In the genomic region with DNA sequence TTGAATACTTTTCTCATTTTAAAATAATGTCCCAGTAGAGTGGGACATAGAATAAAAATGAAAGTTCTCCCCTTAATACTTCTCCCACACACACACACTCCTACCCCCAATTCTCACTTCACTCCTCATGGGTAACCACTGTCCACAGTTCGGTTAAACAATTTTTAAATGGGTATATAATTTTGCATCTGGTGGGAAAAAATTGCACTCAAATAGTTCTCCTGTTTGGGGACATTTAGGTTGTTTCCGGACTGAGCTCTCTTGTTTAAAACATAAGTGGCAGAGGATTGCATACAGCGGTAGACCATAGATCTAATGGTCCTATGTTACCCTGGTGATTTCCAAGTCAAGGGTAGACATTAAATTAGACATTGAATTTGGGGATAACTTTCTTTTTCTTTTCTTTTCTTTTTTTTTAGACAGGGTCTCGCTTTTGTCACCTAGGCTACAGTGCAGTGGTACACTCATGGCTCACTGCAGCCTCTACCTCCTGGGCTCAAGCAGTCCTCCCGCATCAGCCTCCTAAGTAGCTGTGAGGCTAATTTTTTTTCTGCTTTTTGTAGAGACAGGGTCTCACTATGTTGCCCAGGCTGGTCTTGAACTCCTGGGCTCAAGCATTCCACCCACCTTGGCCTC, we compare ENCODE assay signal across 24 cellular contexts.
DNase-seq lines count a peak whose midpoint lies in the region; ATAC-seq and TF ChIP-seq lines count a peak whose summit lies in the region.
"Had no signal": no experiment of that assay in that cellular context is flagged by ENCODE, and none has a peak within 500 bp of the region (broad histone marks: within the 10 kb centered on the region; RNA-seq: fewer than 3 reads in every experiment).

No MANE protein-coding gene starts in this region.

- no peak overlapping the region for H3K9ac ChIP-seq in colonic mucosa (ENCODE audit: low read depth in 2 of 2, low read length in 2 of 2)

- H3K4me1 ChIP-seq in colonic mucosa = no peaks in the 10 kb centered on the region
- H3K4me1 ChIP-seq: body of pancreas, right lobe of liver, uterus had no signal

- TF ChIP-seq CTCF in colonic mucosa (IDR thresholded peaks at IDR 0.05) = no peak

- DNase-seq in activated CD8-positive, alpha-beta T cell treated with anti-CD3 and anti-CD28 coated beads, Interleukin-2, amount 10 ng/mL, durations not matched to agents 7 days and 5 days = no peak
- DNase-seq in posterior vena cava (ENCODE audit: low spot score) = peak; percentile 13
- DNase-seq in colonic mucosa = no peak
- DNase-seq: activated CD4-positive, alpha-beta memory T cell treated with anti-CD3 and anti-CD28 coated beads, Interleukin-2, amount 10 ng/mL, durations not matched to agents 7 days and 5 days; activated effector memory CD4-positive, alpha-beta T cell treated with anti-CD3 and anti-CD28 coated beads, Interleukin-2, amount 50 U/mL, for 16 hours; body of pancreas; gastrocnemius medialis; hippocampal formation; left colon; NCI-H1105; NCI-H187 treated with DMSO at 0.1 percent for 48 hours; NCI-H526 treated with DMSO at 0.1 percent for 48 hours; posterior cingulate gyrus; right lobe of liver; SHP77 treated with DMSO at 0.1 percent for 48 hours; stimulated activated CD4-positive, alpha-beta T cell treated with anti-CD3 and anti-CD28 coated beads, Interleukin-2, amount 100 ng/mL, for 48 hours; uterus had no signal

- H3K27ac Mint-ChIP-seq in activated CD8-positive, alpha-beta T cell treated with anti-CD3 and anti-CD28 coated beads, Interleukin-2, amount 10 ng/mL, durations not matched to agents 7 days and 5 days = peak overlapping the region; percentile 10
- H3K27ac Mint-ChIP-seq: activated CD4-positive, alpha-beta memory T cell treated with anti-CD3 and anti-CD28 coated beads, Interleukin-2, amount 10 ng/mL, durations not matched to agents 7 days and 5 days; CD14-positive monocyte had no signal

- intact Hi-C loops in posterior vena cava (cut with DNase I) (loop anchor here in 1 of 2 donors (10.0 kb wide), 1 partner anchor 137 kb away; a partner anchor contains a TSS), colonic mucosa (cut with DNase I) (no loop called here)

- POLR2A ChIA-PET in activated CD8-positive, alpha-beta T cell treated with anti-CD3 and anti-CD28 coated beads, Interleukin-2, amount 10 ng/mL, durations not matched to agents 7 days and 5 days (lab: Charles Lee) = interaction anchor here (0.9 kb wide), 1 partner anchor 116 kb away, joined by 3 read pairs; no protein-coding TSS in a partner anchor

- no peak overlapping the region for H3K27ac ChIP-seq in colonic mucosa
- H3K27ac ChIP-seq: body of pancreas, gastrocnemius medialis, right lobe of liver, uterus had no signal

- no peak overlapping the region for H3K4me3 ChIP-seq in colonic mucosa
- H3K4me3 ChIP-seq: body of pancreas, gastrocnemius medialis, right lobe of liver, uterus had no signal

- H3K9me3 Mint-ChIP-seq in activated CD8-positive, alpha-beta T cell treated with anti-CD3 and anti-CD28 coated beads, Interleukin-2, amount 10 ng/mL, durations not matched to agents 7 days and 5 days (ENCODE audit: insufficient read depth) = peaks cover 4% of the 10 kb centered on the region
- H3K9me3 Mint-ChIP-seq: activated CD4-positive, alpha-beta memory T cell treated with anti-CD3 and anti-CD28 coated beads, Interleukin-2, amount 10 ng/mL, durations not matched to agents 7 days and 5 days; CD14-positive monocyte had no signal

- ATAC-seq in GM18858 (IDR thresholded peaks at IDR 0.05; ENCODE audit: unreplicated experiment) (peak; percentile 73), HG02759 (IDR thresholded peaks at IDR 0.05; ENCODE audit: unreplicated experiment) (peak; percentile 59), HG02885 (IDR thresholded peaks at IDR 0.05; ENCODE audit: poor library complexity, unreplicated experiment) (no peak), HG02642 (IDR thresholded peaks at IDR 0.05; ENCODE audit: poor library complexity, unreplicated experiment) (no peak)
- ATAC-seq in activated CD8-positive, alpha-beta T cell treated with anti-CD3 and anti-CD28 coated beads, Interleukin-2, amount 10 ng/mL, durations not matched to agents 7 days and 5 days = no peak
- ATAC-seq: activated CD4-positive, CD25-positive, alpha-beta regulatory T cell treated with anti-CD3 and anti-CD28 coated beads, Interleukin-2, amount 50 U/mL, for 24 hours; body of pancreas; gastrocnemius medialis; HCT116; left colon; right lobe of liver had no signal

- no peaks in the 10 kb centered on the region for H3K36me3 ChIP-seq in colonic mucosa
- H3K36me3 ChIP-seq: uterus had no signal

- H3K4me1 Mint-ChIP-seq in activated CD8-positive, alpha-beta T cell treated with anti-CD3 and anti-CD28 coated beads, Interleukin-2, amount 10 ng/mL, durations not matched to agents 7 days and 5 days (ENCODE audit: low read depth) = peaks cover 80% of the 10 kb centered on the region

- H3K36me3 Mint-ChIP-seq in activated CD8-positive, alpha-beta T cell treated with anti-CD3 and anti-CD28 coated beads, Interleukin-2, amount 10 ng/mL, durations not matched to agents 7 days and 5 days (ENCODE audit: low read depth) = peaks cover 70% of the 10 kb centered on the region

- no peak overlapping the region for H3K4me3 Mint-ChIP-seq in activated CD8-positive, alpha-beta T cell treated with anti-CD3 and anti-CD28 coated beads, Interleukin-2, amount 10 ng/mL, durations not matched to agents 7 days and 5 days
- H3K4me3 Mint-ChIP-seq: activated CD4-positive, alpha-beta memory T cell treated with anti-CD3 and anti-CD28 coated beads, Interleukin-2, amount 10 ng/mL, durations not matched to agents 7 days and 5 days; CD14-positive monocyte had no signal

- no peaks in the 10 kb centered on the region for H3K9me3 ChIP-seq in colonic mucosa
- H3K9me3 ChIP-seq: body of pancreas, gastrocnemius medialis, right lobe of liver, uterus had no signal

- CTCF ChIA-PET in activated CD8-positive, alpha-beta T cell treated with anti-CD3 and anti-CD28 coated beads, Interleukin-2, amount 10 ng/mL, durations not matched to agents 7 days and 5 days (lab: Charles Lee) = interaction anchor here (1.2 to 1.7 kb wide), 2 partner anchors 12 to 18 kb away, joined by 4 to 5 read pairs; no protein-coding TSS in a partner anchor

- H3K27me3 Mint-ChIP-seq in activated CD8-positive, alpha-beta T cell treated with anti-CD3 and anti-CD28 coated beads, Interleukin-2, amount 10 ng/mL, durations not matched to agents 7 days and 5 days (ENCODE audit: low read depth) = no peaks in the 10 kb centered on the region
- H3K27me3 Mint-ChIP-seq: activated CD4-positive, alpha-beta memory T cell treated with anti-CD3 and anti-CD28 coated beads, Interleukin-2, amount 10 ng/mL, durations not matched to agents 7 days and 5 days had no signal

- no peaks in the 10 kb centered on the region for H3K27me3 ChIP-seq in colonic mucosa
- H3K27me3 ChIP-seq: body of pancreas, gastrocnemius medialis, right lobe of liver, uterus had no signal

Comparison
In these comparisons a context has a peak if more than half of its experiments do, and no peak if none do; other contexts are left out.
1. ATAC-seq: peak in GM18858 (single experiment) and HG02759 (single experiment); none in activated CD8-positive, alpha-beta T cell treated with anti-CD3 and anti-CD28 coated beads, Interleukin-2, amount 10 ng/mL, durations not matched to agents 7 days and 5 days (single experiment), HG02885 (single experiment) and HG02642 (single experiment).